ENCODE assay signal across 22 cellular contexts in the genomic region with DNA sequence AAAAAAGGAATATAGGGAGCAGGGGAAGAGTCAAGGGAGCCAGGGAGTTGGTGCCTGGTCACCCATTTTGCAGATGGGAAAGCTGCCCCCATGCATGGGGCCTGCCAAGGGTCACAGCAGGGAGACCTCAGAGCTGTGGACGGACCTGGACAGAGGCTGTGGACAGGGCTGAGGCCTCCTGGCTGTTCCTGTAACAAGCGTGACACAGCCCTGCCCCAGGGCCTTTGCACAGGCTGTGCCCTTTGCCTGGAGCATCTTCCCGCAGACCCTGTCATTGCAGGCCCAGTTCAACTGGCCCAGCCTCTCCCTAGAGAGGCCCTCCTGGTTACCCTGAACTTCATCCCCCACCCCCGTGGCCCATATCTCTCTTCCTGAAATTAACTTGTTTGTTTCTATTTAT.
"Had no signal": no experiment of that assay in that cellular context is flagged by ENCODE, and none has a peak within 500 bp of the region (broad histone marks: within the 10 kb centered on the region; RNA-seq: fewer than 3 reads in every experiment).

No MANE protein-coding gene starts in this region.

- H3K9me3 Mint-ChIP-seq: activated B cell treated with CpG ODN at 0.5 μM for 24 hours; activated naive CD8-positive, alpha-beta T cell treated with anti-CD3 and anti-CD28 coated beads, Interleukin-2, amount 10 ng/mL, durations not matched to agents 7 days and 5 days; activated T-cell treated with anti-CD3 and anti-CD28 coated beads, Interleukin-2, amount 50 U/mL, for 72 hours; brain; naive B cell; nephron progenitor cell had no signal

- ATAC-seq: activated CD4-positive, alpha-beta T cell treated with anti-CD3 and anti-CD28 coated beads for 36 hours; activated T-cell treated with anti-CD3 and anti-CD28 coated beads, Interleukin-2, amount 50 U/mL, for 72 hours; left ventricle myocardium superior; mucosa of descending colon; pancreas had no signal

- H3K4me1 ChIP-seq: ascending aorta, pancreas, prostate gland, thyroid gland had no signal

- H3K4me3 Mint-ChIP-seq: activated B cell treated with CpG ODN at 0.5 μM for 24 hours; activated CD4-positive, alpha-beta T cell treated with anti-CD3 and anti-CD28 coated beads for 36 hours; activated naive CD8-positive, alpha-beta T cell treated with anti-CD3 and anti-CD28 coated beads, Interleukin-2, amount 10 ng/mL, durations not matched to agents 7 days and 5 days; activated T-cell treated with anti-CD3 and anti-CD28 coated beads, Interleukin-2, amount 50 U/mL, for 72 hours; brain; nephron progenitor cell had no signal

- H3K9me3 ChIP-seq: ascending aorta, mucosa of descending colon, pancreas, prostate gland, thyroid gland had no signal

- H3K27ac ChIP-seq: ascending aorta, pancreas, prostate gland, thyroid gland had no signal

- DNase-seq: activated B cell treated with CpG ODN at 0.5 μM for 24 hours; activated CD4-positive, alpha-beta T cell treated with anti-CD3 and anti-CD28 coated beads for 36 hours; activated CD4-positive, alpha-beta T cell treated with anti-CD3 and anti-CD28 coated beads, Interleukin-2, amount 50 U/mL, for 4 hours; activated naive CD4-positive, alpha-beta T cell; activated naive CD8-positive, alpha-beta T cell treated with anti-CD3 and anti-CD28 coated beads, Interleukin-2, amount 10 ng/mL, durations not matched to agents 7 days and 5 days; activated T-cell treated with anti-CD3 and anti-CD28 coated beads for 4 hours; activated T-cell treated with anti-CD3 and anti-CD28 coated beads, Interleukin-2, amount 50 U/mL, for 72 hours; cortex of kidney; foreskin fibroblast; left ventricle myocardium superior; mucosa of descending colon; naive B cell; nephron progenitor cell; pancreas; stimulated activated CD4-positive, alpha-beta T cell treated with anti-CD3 and anti-CD28 coated beads, Interleukin-15, amount 100 ng/mL, for 24 hours; stimulated activated CD4-positive, alpha-beta T cell treated with anti-CD3 and anti-CD28 coated beads, Interleukin-2, amount 100 ng/mL, for 24 hours; stimulated activated naive CD4-positive, alpha-beta T cell; T-helper 2 cell; thyroid gland had no signal

- H3K27ac Mint-ChIP-seq: activated CD4-positive, alpha-beta T cell treated with anti-CD3 and anti-CD28 coated beads for 36 hours; activated naive CD8-positive, alpha-beta T cell treated with anti-CD3 and anti-CD28 coated beads, Interleukin-2, amount 10 ng/mL, durations not matched to agents 7 days and 5 days; activated T-cell treated with anti-CD3 and anti-CD28 coated beads, Interleukin-2, amount 50 U/mL, for 72 hours; nephron progenitor cell had no signal

- H3K27me3 ChIP-seq: ascending aorta, pancreas, thyroid gland had no signal

- H3K36me3 ChIP-seq: ascending aorta, pancreas, prostate gland, thyroid gland had no signal

- H3K36me3 Mint-ChIP-seq: brain, naive B cell had no signal

- H3K4me1 Mint-ChIP-seq: nephron progenitor cell had no signal

- H3K27me3 Mint-ChIP-seq: activated B cell treated with CpG ODN at 0.5 μM for 24 hours; activated CD4-positive, alpha-beta T cell treated with anti-CD3 and anti-CD28 coated beads for 36 hours; activated naive CD8-positive, alpha-beta T cell treated with anti-CD3 and anti-CD28 coated beads, Interleukin-2, amount 10 ng/mL, durations not matched to agents 7 days and 5 days; brain; naive B cell had no signal

- H3K4me3 ChIP-seq: ascending aorta, mucosa of descending colon, pancreas, prostate gland, thyroid gland had no signal
